ENCODE assay signal across 26 cellular contexts in genomic region chr2:221777119-221777518, GRCh38.
"Had no signal": no experiment of that assay in that cellular context is flagged by ENCODE, and none has a peak within 500 bp of the region (broad histone marks: within the 10 kb centered on the region; RNA-seq: fewer than 3 reads in every experiment).

No MANE protein-coding gene starts in this region.

- H3K27me3 ChIP-seq: neural progenitor cell, ovary, right atrium auricular region, stomach, thyroid gland, tibial nerve, upper lobe of left lung, vagina had no signal

- FAIRE-seq: small intestine, urothelium cell line had no signal

- H3K36me3 ChIP-seq: neural progenitor cell, ovary, prostate gland, right atrium auricular region, stomach, thoracic aorta, thyroid gland, tibial nerve, upper lobe of left lung, vagina had no signal

- H3K4me1 ChIP-seq: parathyroid adenoma, prostate gland, thyroid gland, tibial nerve, vagina had no signal

- H3K9ac ChIP-seq: neural progenitor cell, parathyroid adenoma had no signal

- H3K4me3 ChIP-seq: neural progenitor cell, ovary, prostate gland, right atrium auricular region, stomach, thoracic aorta, thyroid gland, tibial nerve, upper lobe of left lung, vagina had no signal

- H3K4me2 ChIP-seq: neural progenitor cell had no signal

- ATAC-seq: naive thymus-derived CD4-positive, alpha-beta T cell; natural killer cell; sciatic nerve; stimulated activated effector memory CD8-positive, alpha-beta T cell treated with anti-CD3 and anti-CD28 coated beads, Interleukin-12 subunit alpha, Interleukin-12 subunit beta, amount 100 ng/mL, for 72 hours; stimulated activated naive B cell treated with anti-CD40 and anti-IgM and Interleukin-4, amounts not matched to agents 10 μg/mL and 1 μg/mL and 100 μg/mL, for 72 hours had no signal

- H3K9me3 ChIP-seq: ovary, prostate gland, right atrium auricular region, stomach, thoracic aorta, thyroid gland, tibial nerve, upper lobe of left lung, vagina had no signal

- H3K79me2 ChIP-seq: parathyroid adenoma had no signal

- H3K27ac ChIP-seq: neural progenitor cell, ovary, parathyroid adenoma, prostate gland, right atrium auricular region, stomach, thoracic aorta, thyroid gland, tibial nerve, upper lobe of left lung, vagina had no signal

- H2AFZ ChIP-seq: neural progenitor cell, parathyroid adenoma had no signal

- DNase-seq: naive thymus-derived CD4-positive, alpha-beta T cell; natural killer cell; occipital lobe; ovary; retina; small intestine; stimulated activated CD4-positive, alpha-beta T cell treated with anti-CD3 and anti-CD28 coated beads, Interleukin-15, amount 100 ng/mL, for 24 hours; stimulated activated CD4-positive, alpha-beta T cell treated with anti-CD3 and anti-CD28 coated beads, Interleukin-2, amount 100 ng/mL, for 24 hours; stimulated activated CD4-positive, alpha-beta T cell treated with anti-CD3 and anti-CD28 coated beads, Interleukin-2, amount 100 ng/mL, for 48 hours; stimulated activated CD4-positive, alpha-beta T cell treated with anti-CD3 and anti-CD28 coated beads, Interleukin-4, amount 100 ng/mL, for 24 hours; stimulated activated naive B cell treated with anti-CD40 and anti-IgM and Interleukin-4, amounts not matched to agents 10 μg/mL and 1 μg/mL and 100 μg/mL, for 72 hours; stimulated activated naive CD4-positive, alpha-beta T cell treated with Interleukin-2 at 50 U/mL for 16 hours; stomach; thyroid gland; trophoblast cell; upper lobe of left lung had no signal
